Comparison of ENCODE assay signal across 8 cellular contexts in the genomic region with DNA sequence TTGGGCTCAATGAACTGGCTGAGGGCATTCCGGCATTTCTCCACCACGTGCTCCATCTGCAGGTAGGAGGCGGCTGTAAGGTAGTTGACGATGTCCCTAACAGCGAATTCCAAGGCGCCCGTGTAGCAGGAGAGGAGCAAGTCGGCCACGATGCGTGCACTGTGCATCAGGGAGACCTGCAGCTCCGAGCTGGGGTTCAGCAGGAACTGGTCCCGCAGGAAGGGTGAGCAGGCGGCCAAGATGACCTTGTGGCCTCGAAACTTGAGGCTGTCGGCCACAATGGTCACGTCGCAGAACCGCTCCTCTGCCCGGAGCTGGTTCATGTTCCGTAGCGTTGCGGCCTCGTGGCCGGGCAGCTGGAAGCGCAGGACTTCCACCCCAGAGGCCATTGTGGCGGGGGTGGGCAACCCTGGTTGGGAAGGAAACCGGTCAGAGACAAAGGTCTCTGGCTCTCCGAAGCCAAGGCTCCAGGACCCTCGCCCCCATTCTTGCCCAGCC. TPM values are rescaled to one million over a fixed set of nuclear protein-coding genes. Genes with fewer than 3 reads are reported as not detected.
A peak's percentile ranks its signal among the peaks of the same experiment; 100 is the strongest.
DNase-seq lines count a peak whose midpoint lies in the region; ATAC-seq lines count a peak whose summit lies in the region.

No MANE protein-coding gene starts in this region.

- no peak for ATAC-seq in HG03196 (IDR thresholded peaks at IDR 0.05; ENCODE audit: unreplicated experiment)

- peak overlapping the region; percentile 79 for H3K4me3 ChIP-seq in ACC112 (ENCODE audit: low read depth, low read length)

- H3K79me2 ChIP-seq in ACC112 (ENCODE audit: control insufficient read depth, insufficient read depth, low read length, unreplicated experiment): peaks cover 5% of the 10 kb centered on the region

- H3K36me3 Mint-ChIP-seq in IgD-negative memory B cell: no peaks in the 10 kb centered on the region

- H3K27me3 Mint-ChIP-seq in IgD-negative memory B cell: no peaks in the 10 kb centered on the region

- no peak overlapping the region for H2AFZ ChIP-seq in ACC112 (ENCODE audit: low read length, unreplicated experiment)

- no peak overlapping the region for H3K27ac ChIP-seq in ACC112 (ENCODE audit: low read depth, low read length)

- DNase-seq in cerebellar cortex (ENCODE audit: low spot score) (peak; percentile 56), mucosa of gallbladder (ENCODE audit: low spot score) (peak; percentile 34), NCI-H1092 (lab: John Stamatoyannopoulos, UW) (no peak), cortex of kidney (lab: John Stamatoyannopoulos, UW) (no peak), ACHN (no peak)

- peak overlapping the region; percentile 70 to 93 (median 76) for H3K4me3 Mint-ChIP-seq in IgD-negative memory B cell

- H3K36me3 ChIP-seq in ACC112 (ENCODE audit: insufficient read depth, low read length): no peaks in the 10 kb centered on the region

- H3K4me1 ChIP-seq in ACC112 (ENCODE audit: control insufficient read depth, insufficient read depth, low read length, unreplicated experiment): peaks cover 23% of the 10 kb centered on the region

- H3K27ac Mint-ChIP-seq in IgD-negative memory B cell: peak overlapping the region; percentile 27 to 43 (median 31)

- H3K9me3 Mint-ChIP-seq in IgD-negative memory B cell: no peaks in the 10 kb centered on the region

- in situ Hi-C loops in ACHN (cut with HindIII; ENCODE audit: low pct_ligation_motif_present, low pct_unique_long_range_greater_than_20kb, low sequenced_read_pairs): no loop called here

- no peaks in the 10 kb centered on the region for H3K27me3 ChIP-seq in ACC112 (ENCODE audit: insufficient read depth, low read length)

- peaks cover 13 to 24% (median 23%) of the 10 kb centered on the region in 3 donors for H3K4me1 Mint-ChIP-seq in IgD-negative memory B cell

RNA-seq across cellular contexts. Expression of a gene that starts 0.9 kb away (rescaled TPM):
- not detected for polyA plus RNA-seq in IgD-negative memory B cell
- 11.8 TPM for total RNA-seq in mucosa of gallbladder

RNA-seq across cellular contexts. Expression of a gene that starts 3.5 kb away (rescaled TPM):
- 49.3 TPM for polyA plus RNA-seq in IgD-negative memory B cell
- 63.4 TPM for total RNA-seq in mucosa of gallbladder

RNA-seq across cellular contexts. Expression of a gene that starts 22.2 kb away (rescaled TPM):
- polyA plus RNA-seq in IgD-negative memory B cell: not detected
- 457 TPM for total RNA-seq in mucosa of gallbladder

RNA-seq across cellular contexts. Expression of a gene that starts 26.6 kb away (rescaled TPM):
- polyA plus RNA-seq in IgD-negative memory B cell: not detected
- 14.8 TPM for total RNA-seq in mucosa of gallbladder

RNA-seq across cellular contexts. Expression of a gene that starts 38.3 kb away (rescaled TPM):
- polyA plus RNA-seq in IgD-negative memory B cell: 25.0 TPM
- total RNA-seq in mucosa of gallbladder: 91.2 TPM

Comparison
In these comparisons a context has a peak if more than half of its experiments do, and no peak if none do; other contexts are left out.
1. DNase-seq: peak in cerebellar cortex (single experiment) and mucosa of gallbladder (single experiment); none in NCI-H1092 (single experiment), cortex of kidney (single experiment) and ACHN (single experiment).